In the genomic region with DNA sequence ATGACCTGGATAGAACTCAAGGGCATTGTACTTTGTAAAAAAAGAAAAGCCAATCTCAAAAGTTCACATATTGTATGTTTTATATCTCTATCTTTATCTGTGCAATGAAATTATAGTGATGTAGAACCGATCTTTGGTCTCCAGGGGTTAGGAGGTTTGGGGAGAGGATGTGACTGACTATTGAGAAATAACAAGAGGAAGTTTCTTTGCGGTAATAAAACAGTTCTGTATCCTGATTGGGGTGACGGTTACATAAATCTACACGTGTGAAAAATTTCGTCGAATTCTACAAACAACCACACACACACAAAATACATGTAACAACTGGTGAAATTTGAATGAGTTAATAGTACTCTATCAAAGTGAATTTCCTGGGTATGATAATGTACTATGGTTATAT, we compare ENCODE assay signal across 26 cellular contexts. TPM values are rescaled to one million over a fixed set of nuclear protein-coding genes. Genes with fewer than 3 reads are reported as not detected.
DNase-seq lines count a peak whose midpoint lies in the region; ATAC-seq lines count a peak whose summit lies in the region.
"Had no signal": no experiment of that assay in that cellular context is flagged by ENCODE, and none has a peak within 500 bp of the region (broad histone marks: within the 10 kb centered on the region; RNA-seq: fewer than 3 reads in every experiment).

No MANE protein-coding gene starts in this region.

- ATAC-seq in HG03159 (IDR thresholded peaks at IDR 0.05; ENCODE audit: unreplicated experiment) (no peak), GM21528 (IDR thresholded peaks at IDR 0.05; ENCODE audit: low FRiP score, unreplicated experiment) (no peak), sciatic nerve (no peak)
- ATAC-seq: CD8-positive, alpha-beta T cell; HepG2; K562; PC-3; T-cell had no signal

- in situ Hi-C loops in KBM-7 (cut with MboI; ENCODE audit: low pct_unique_long_range_greater_than_20kb, low sequenced_read_pairs): no loop called here

- DNase-seq in KBM-7 (peak; percentile 7), MV-4-11 (lab: John Stamatoyannopoulos, UW) (peak; percentile 96), OCI-M1 (lab: John Stamatoyannopoulos, UW) (peak; percentile 36), sciatic nerve (ENCODE audit: low spot score) (no peak), NCI-H1694 (lab: John Stamatoyannopoulos, UW) (no peak)
- DNase-seq: C1 segment of cervical spinal cord; Calu3; CD8-positive, alpha-beta T cell; DMS153; NCI-H1048; NCI-H1436; NCI-H1930; NCI-H2227 treated with DMSO at 0.1 percent for 48 hours; NCI-H510A treated with DMSO at 0.1 percent for 48 hours; NCI-H748 treated with DMSO at 0.1 percent for 48 hours; PC-3; Right ventricle myocardium superior; T-cell had no signal

- intact Hi-C loops in sciatic nerve (cut with DNase I): no loop called here

RNA-seq across cellular contexts. Expression of gene OR2T33, which starts 10.6 kb away (rescaled TPM):
- not detected for total RNA-seq in sciatic nerve
- total RNA-seq: Calu3; CD8-positive, alpha-beta T cell; G401; HepG2; HT-29; Right ventricle myocardium superior; RPMI7951; T-cell had no signal

RNA-seq across cellular contexts. Expression of gene OR2T12, which starts 14.8 kb away (rescaled TPM):
- total RNA-seq in sciatic nerve: not detected
- total RNA-seq: Calu3; CD8-positive, alpha-beta T cell; G401; H4; HepG2; HT-29; K562; PC-3; Right ventricle myocardium superior; RPMI7951; T-cell had no signal

RNA-seq across cellular contexts. Expression of gene OR2M7, which starts 36.0 kb away (rescaled TPM):
- not detected for total RNA-seq in sciatic nerve
- total RNA-seq: Calu3; CD8-positive, alpha-beta T cell; G401; H4; HepG2; HT-29; K562; PC-3; Right ventricle myocardium superior; RPMI7951; T-cell had no signal

RNA-seq across cellular contexts. Expression of gene OR2M4, which starts 57.2 kb away (rescaled TPM):
- total RNA-seq in sciatic nerve: not detected
- total RNA-seq: Calu3; CD8-positive, alpha-beta T cell; G401; H4; HepG2; HT-29; K562; PC-3; Right ventricle myocardium superior; RPMI7951; T-cell had no signal

Comparison
In these comparisons a context has a peak if more than half of its experiments do, and no peak if none do; other contexts are left out.
1. DNase-seq: peak in KBM-7 (single experiment), MV-4-11 (single experiment) and OCI-M1 (single experiment); none in sciatic nerve (single experiment) and NCI-H1694 (single experiment).